ENCODE assay signal across 17 cellular contexts in the genomic region with DNA sequence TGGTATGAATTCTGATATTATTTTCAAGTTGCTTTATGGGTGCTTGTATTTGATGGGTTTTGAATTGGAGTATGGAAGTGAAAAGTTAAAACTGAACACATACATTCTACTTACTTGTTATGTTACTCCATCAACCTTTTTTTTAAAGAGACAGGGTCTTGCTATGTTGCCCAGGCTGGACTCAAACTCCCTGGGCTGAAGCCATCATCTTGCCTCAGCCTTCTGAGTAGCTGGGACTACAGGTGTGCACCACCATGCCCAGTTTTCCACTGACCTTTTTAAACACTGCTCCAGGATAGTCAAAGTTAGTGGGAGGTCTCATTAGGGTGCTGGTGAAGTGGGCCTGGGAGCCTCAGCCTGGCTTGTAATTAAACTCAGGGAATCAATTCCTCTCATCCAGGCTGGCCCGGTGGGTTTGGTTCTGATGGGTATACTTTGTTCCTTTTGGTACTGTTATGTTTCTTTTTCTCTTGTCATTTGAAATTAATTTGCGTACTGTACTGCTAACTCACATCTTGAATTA.
DNase-seq lines count a peak whose midpoint lies in the region; ATAC-seq, FAIRE-seq and TF ChIP-seq lines count a peak whose summit lies in the region.
"Had no signal": no experiment of that assay in that cellular context is flagged by ENCODE, and none has a peak within 500 bp of the region (broad histone marks: within the 10 kb centered on the region; RNA-seq: fewer than 3 reads in every experiment).

No MANE protein-coding gene starts in this region.

- FAIRE-seq in HepG2 (lab: Jason Lieb, UNC) = no peak
- no peak for FAIRE-seq in small intestine (lab: Jason Lieb, UNC)
- FAIRE-seq: bronchial epithelial cell had no signal

- H3K79me2 ChIP-seq in HepG2 (ENCODE audit: insufficient read depth, low read length) = peaks cover 96% of the 10 kb centered on the region
- H3K79me2 ChIP-seq in PC-3 (ENCODE audit: low read length) = peaks cover 92% of the 10 kb centered on the region

- H3F3A ChIP-seq in PC-3 (ENCODE audit: low read length, unreplicated experiment) = no peaks in the 10 kb centered on the region

- TF ChIP-seq EP300 in HepG2 (IDR thresholded peaks at IDR 0.05; ENCODE audit: low read depth in 2 of 2, low read length in 2 of 2) (no peak), HepG2 (CRISPR knock-in tag; IDR thresholded peaks at IDR 0.05; ENCODE audit: borderline replicate concordance) (no peak), upper lobe of left lung (IDR thresholded peaks at IDR 0.05) (no peak)

- H3K4me1 Mint-ChIP-seq in WTC11 = peaks cover 82% of the 10 kb centered on the region

- H3K27me3 Mint-ChIP-seq in WTC11 (ENCODE audit: low read depth) = no peaks in the 10 kb centered on the region

- POLR2A ChIA-PET in HepG2 (lab: Yijun Ruan, JAX) (no interaction called here), WTC11 (lab: Charles Lee) (no interaction called here), PC-3 (lab: Charles Lee; ENCODE audit: unreplicated experiment) (interaction anchor here (0.7 kb wide), 1 partner anchor 10 kb away, joined by 18 read pairs; no protein-coding TSS in a partner anchor)

- no peaks in the 10 kb centered on the region for H3K9me3 Mint-ChIP-seq in WTC11

- CTCF ChIA-PET in HepG2 (lab: Yijun Ruan, JAX; ENCODE audit: low intra/inter-chr PET ratio, low total read pairs) (no interaction called here), WTC11 (lab: Charles Lee) (interaction anchor here (0.6 to 0.7 kb wide), 2 partner anchors 34 to 397 kb away, joined by 5 read pairs; no protein-coding TSS in a partner anchor), PC-3 (lab: Charles Lee) (no interaction called here)

- no peaks in the 10 kb centered on the region for H3K9me2 ChIP-seq in PC-3 (replicated peaks; ENCODE audit: low read length)

- H3K27me3 ChIP-seq in HepG2 (ENCODE audit: control insufficient read depth in 1 of 2, insufficient read depth in 2 of 2, low read length in 2 of 2) (no peaks in the 10 kb centered on the region), right lobe of liver (no peaks in the 10 kb centered on the region), upper lobe of left lung (no peaks in the 10 kb centered on the region), PC-3 (ENCODE audit: low read length) (no peaks in the 10 kb centered on the region), small intestine (ENCODE audit: control insufficient read depth in 2 of 2, insufficient read depth in 2 of 2, low read length in 2 of 2) (no peaks in the 10 kb centered on the region)
- H3K27me3 ChIP-seq: foreskin keratinocyte had no signal

- no peak for DNase-seq in HepG2 (ENCODE audit: low spot score)
- no peak for DNase-seq in right lobe of liver
- DNase-seq in WTC11 (ENCODE audit: low spot score) = no peak
- DNase-seq in upper lobe of left lung = no peak
- DNase-seq in PC-3 = no peak
- no peak for DNase-seq in D341Med (ENCODE audit: low spot score)
- no peak for DNase-seq in small intestine
- DNase-seq: activated CD4-positive, alpha-beta T cell treated with anti-CD3 and anti-CD28 coated beads, Interleukin-2, amount 50 U/mL, for 1 hour; activated gamma-delta T cell; foreskin keratinocyte; NCI-H2029 treated with DMSO at 0.1 percent for 48 hours; NCI-H82; stimulated activated CD4-positive, alpha-beta T cell treated with anti-CD3 and anti-CD28 coated beads, Interleukin-15, amount 100 ng/mL, for 24 hours; T1000 had no signal

- 100% methylated on average over 2 of the region's 2 CpGs for WGBS in HepG2 (ENCODE audit: low lambda C conversion rate)
- WGBS in right lobe of liver (ENCODE audit: insufficient coverage, low coverage, low lambda C conversion rate, missing lambda C conversion rate) = 78% methylated on average over 2 of the region's 2 CpGs
- no CpG with 5 or more reads among the region's 2 CpGs for WGBS in mesodermal cell (ENCODE audit: insufficient coverage in 2 of 2), 2 experiments
- WGBS in upper lobe of left lung, 2 donors = 93 to 95% methylated on average over 2 of the region's 2 CpGs
- WGBS in small intestine, 3 donors = 97 to 98% (median 97%) methylated on average over 2 of the region's 2 CpGs

- BruUV-seq in HepG2 (replicated peaks; lab: Mats Ljungman, UMichigan) (no TSS peak), PC-3 (replicated peaks; lab: Mats Ljungman, UMichigan) (no TSS peak)

- intact Hi-C loops in HepG2 (cut with micrococcal nuclease; ENCODE audit: unreplicated experiment) = no loop called here
- intact Hi-C loops in right lobe of liver (cut with DNase I) = no loop called here
- intact Hi-C loops in PC-3 (cut with micrococcal nuclease) = no loop called here

- ATAC-seq in HepG2 (no peak), right lobe of liver (no peak), WTC11 (no peak), upper lobe of left lung (ENCODE audit: low FRiP score in 2 of 2) (no peak), PC-3 (no peak)
- ATAC-seq: foreskin keratinocyte had no signal

- H2AFZ ChIP-seq in HepG2 (ENCODE audit: low read length) = no peak overlapping the region
- no peak overlapping the region for H2AFZ ChIP-seq in PC-3 (ENCODE audit: low read length)

- peaks cover 5 to 37% of the 10 kb centered on the region in 2 experiments for H3K36me3 ChIP-seq in HepG2 (replicated peaks in 1 of 2; ENCODE audit: control insufficient read depth in 1 of 2, insufficient read depth in 2 of 2, low read length in 2 of 2)
- H3K36me3 ChIP-seq in right lobe of liver = peaks cover 0 to 4% (median 0%) of the 10 kb centered on the region in 4 donors
- H3K36me3 ChIP-seq in mesodermal cell (ENCODE audit: control insufficient read depth, insufficient read depth, low read length) = peaks cover 27% of the 10 kb centered on the region
- H3K36me3 ChIP-seq in upper lobe of left lung = no peaks in the 10 kb centered on the region
- H3K36me3 ChIP-seq in PC-3 (ENCODE audit: low read depth, low read length) = no peaks in the 10 kb centered on the region
- no peaks in the 10 kb centered on the region for H3K36me3 ChIP-seq in small intestine (ENCODE audit: control insufficient read depth in 2 of 2, insufficient read depth in 2 of 2, low read length in 2 of 2)
- H3K36me3 ChIP-seq: prostate gland had no signal

- H3K4me3 ChIP-seq in HepG2 (replicated peaks in 1 of 3; ENCODE audit: insufficient read depth in 1 of 3, low read depth in 2 of 3, low read length in 3 of 3) (no peak overlapping the region), right lobe of liver (no peak overlapping the region), mesodermal cell (ENCODE audit: extremely low read depth, insufficient read depth, low read length, poor library complexity, severe bottlenecking) (no peak overlapping the region), upper lobe of left lung (no peak overlapping the region), PC-3 (ENCODE audit: low read length) (no peak overlapping the region), small intestine (ENCODE audit: low read depth in 1 of 2, low read length in 2 of 2) (no peak overlapping the region)
- H3K4me3 ChIP-seq: prostate gland had no signal

- H4K20me1 ChIP-seq in HepG2 (ENCODE audit: insufficient read depth, low read length) (peaks cover 90% of the 10 kb centered on the region), PC-3 (ENCODE audit: low read length) (peaks cover 25% of the 10 kb centered on the region; the same call in 1 of the 2 replicates)

- H3K4me1 ChIP-seq in HepG2 (ENCODE audit: insufficient read depth, low read length) = peaks cover 98% of the 10 kb centered on the region
- H3K4me1 ChIP-seq in right lobe of liver = peaks cover 0 to 44% (median 15%) of the 10 kb centered on the region in 4 donors
- peaks cover 35% of the 10 kb centered on the region for H3K4me1 ChIP-seq in mesodermal cell (ENCODE audit: control insufficient read depth, insufficient read depth, low read length, poor library complexity, severe bottlenecking)
- peaks cover 54 to 68% (median 64%) of the 10 kb centered on the region in 4 donors for H3K4me1 ChIP-seq in upper lobe of left lung
- no peaks in the 10 kb centered on the region for H3K4me1 ChIP-seq in PC-3 (ENCODE audit: insufficient read depth, low read length)
- peaks cover 2% of the 10 kb centered on the region in 2 donors for H3K4me1 ChIP-seq in small intestine (ENCODE audit: control insufficient read depth in 2 of 2, insufficient read depth in 1 of 2, low read depth in 1 of 2, low read length in 1 of 2)

- peak overlapping the region; percentile 69; the same call in 1 of the 2 replicates for H3K27ac Mint-ChIP-seq in WTC11

- in situ Hi-C loops in HepG2 (cut with HindIII; ENCODE audit: extremely low pct_ligation_motif_present, low pct_unique_long_range_greater_than_20kb) = no loop called here

- H3K4me2 ChIP-seq in HepG2 (ENCODE audit: low read depth, low read length) (no peak overlapping the region), PC-3 (ENCODE audit: low read length) (no peak overlapping the region)

- no peak overlapping the region for H3K9ac ChIP-seq in HepG2 (ENCODE audit: insufficient read depth, low read depth, low read length)
- no peak overlapping the region for H3K9ac ChIP-seq in PC-3 (ENCODE audit: low read length)

- H3K27ac ChIP-seq in HepG2 (ENCODE audit: extremely low read length, insufficient read depth, low read length) (peak overlapping the region; percentile 47), right lobe of liver (peak overlapping the region in 1 of 3 donors; percentile 90), mesodermal cell (ENCODE audit: low read depth, low read length, severe bottlenecking) (peak overlapping the region; percentile 23), upper lobe of left lung (peak overlapping the region; percentile 17 to 70 (median 57)), PC-3 (ENCODE audit: low read length) (no peak overlapping the region), small intestine (ENCODE audit: low read depth in 1 of 2, low read length in 1 of 2) (peak overlapping the region in 1 of 2 donors; percentile 66)
- H3K27ac ChIP-seq: foreskin keratinocyte, prostate gland had no signal

- H3K9me3 ChIP-seq in HepG2 (ENCODE audit: low read length) (no peaks in the 10 kb centered on the region), right lobe of liver (no peaks in the 10 kb centered on the region), mesodermal cell (ENCODE audit: control insufficient read depth, low read length) (no peaks in the 10 kb centered on the region), upper lobe of left lung (no peaks in the 10 kb centered on the region), PC-3 (ENCODE audit: low read length) (no peaks in the 10 kb centered on the region), small intestine (ENCODE audit: control insufficient read depth, low read depth) (no peaks in the 10 kb centered on the region)
- H3K9me3 ChIP-seq: prostate gland had no signal

- no peak overlapping the region for H3K4me3 Mint-ChIP-seq in WTC11

- no peak for TF ChIP-seq RAD21 in HepG2 (CRISPR knock-in tag; IDR thresholded peaks at IDR 0.05)

- no peaks in the 10 kb centered on the region for H3K36me3 Mint-ChIP-seq in WTC11

- TF ChIP-seq CTCF in HepG2 (CRISPR knock-in tag; IDR thresholded peaks at IDR 0.05) (no peak), right lobe of liver (IDR thresholded peaks at IDR 0.05) (no peak), WTC11 (IDR thresholded peaks at IDR 0.05) (no peak), upper lobe of left lung (IDR thresholded peaks at IDR 0.05) (no peak), PC-3 (conservative IDR thresholded peaks at IDR 0.05; ENCODE audit: low read depth, low read length) (no peak)

- TF ChIP-seq POLR2A in HepG2 (IDR thresholded peaks at IDR 0.05; ENCODE audit: insufficient read depth in 1 of 2, low read depth in 2 of 2, low read length in 2 of 2) (peak in 1 of 2 experiments; percentile 22; a peak in 1 of 4 replicates), right lobe of liver (IDR thresholded peaks at IDR 0.05) (no peak), upper lobe of left lung (IDR thresholded peaks at IDR 0.05) (no peak)

Comparison
In these comparisons a context has a peak if more than half of its experiments do, and no peak if none do; other contexts are left out.
1. Of the 50 proteins assayed by ChIP-seq in both HepG2 and WTC11: peak only in HepG2: none; only in WTC11: none; in both: ZNF121; in neither: 49.